ENCODE assay signal across 19 cellular contexts in the genomic region with DNA sequence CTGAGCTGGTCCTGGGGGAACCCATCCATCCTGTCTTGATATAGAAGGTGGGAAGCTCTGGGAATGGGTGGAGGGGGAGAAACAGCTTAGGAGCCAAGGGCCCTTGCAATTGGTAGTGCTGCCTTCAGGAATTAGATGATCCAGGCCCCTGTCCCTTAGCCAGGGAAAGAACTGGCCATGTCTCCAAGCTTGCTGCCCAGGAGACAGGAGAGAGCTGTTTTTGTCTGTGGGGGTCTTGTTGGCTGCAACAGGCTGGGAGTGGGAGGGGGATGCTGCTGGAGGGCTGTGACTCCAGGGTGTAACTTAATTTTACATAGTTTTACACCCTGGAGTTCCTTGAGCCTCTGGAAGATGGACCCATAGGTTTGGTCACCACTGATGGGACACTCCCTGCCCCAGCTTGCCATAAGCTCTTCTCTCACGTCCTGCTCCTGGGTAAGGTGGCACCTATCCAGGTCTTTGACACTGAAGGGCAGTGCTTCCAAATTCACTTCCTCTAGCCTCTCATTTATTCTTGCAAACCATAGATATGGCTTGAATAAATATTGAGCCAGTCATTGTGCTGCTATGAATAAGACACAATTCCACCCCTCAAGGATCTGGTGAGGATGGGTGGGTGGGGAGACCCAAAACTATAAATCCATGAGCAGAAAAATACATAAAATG. TPM values are rescaled to one million over a fixed set of nuclear protein-coding genes. Genes with fewer than 3 reads are reported as not detected.
DNase-seq lines count a peak whose midpoint lies in the region; ATAC-seq and TF ChIP-seq lines count a peak whose summit lies in the region.
"Had no signal": no experiment of that assay in that cellular context is flagged by ENCODE, and none has a peak within 500 bp of the region (broad histone marks: within the 10 kb centered on the region; RNA-seq: fewer than 3 reads in every experiment).

No MANE protein-coding gene starts in this region.

- no peak overlapping the region for H3K4me3 Mint-ChIP-seq in activated CD4-positive, alpha-beta memory T cell treated with anti-CD3 and anti-CD28 coated beads for 36 hours
- H3K4me3 Mint-ChIP-seq: naive thymus-derived CD4-positive, alpha-beta T cell had no signal

- peaks cover 19% of the 10 kb centered on the region for H3K36me3 Mint-ChIP-seq in activated CD4-positive, alpha-beta memory T cell treated with anti-CD3 and anti-CD28 coated beads for 36 hours

- no peaks in the 10 kb centered on the region for H3K27me3 Mint-ChIP-seq in activated CD4-positive, alpha-beta memory T cell treated with anti-CD3 and anti-CD28 coated beads for 36 hours
- H3K27me3 Mint-ChIP-seq: naive thymus-derived CD4-positive, alpha-beta T cell had no signal

- peak; percentile 20 for DNase-seq in HCEC 1CT
- DNase-seq in RWPE1 (ENCODE audit: low spot score), result no peak
- DNase-seq in erythroblast (lab: John Stamatoyannopoulos, UW), result peak in 1 of 2 experiments; percentile 48
- DNase-seq in posterior vena cava (ENCODE audit: low spot score), result peak; percentile 35
- no peak for DNase-seq in activated CD4-positive, alpha-beta memory T cell treated with anti-CD3 and anti-CD28 coated beads for 36 hours
- DNase-seq: activated CD4-positive, alpha-beta T cell treated with anti-CD3 and anti-CD28 coated beads, Interleukin-2, amount 50 U/mL, for 4 hours; activated T-cell treated with anti-CD3 and anti-CD28 coated beads, Interleukin-2, amount 50 U/mL, for 1 hour; DMS153; dorsolateral prefrontal cortex; naive thymus-derived CD4-positive, alpha-beta T cell; NCI-H146; small intestine; stimulated activated CD4-positive, alpha-beta T cell treated with anti-CD3 and anti-CD28 coated beads, Interleukin-4, amount 100 ng/mL, for 4 hours; SW 1271 had no signal

- H3K27ac ChIP-seq in RWPE1, result peak overlapping the region; percentile 53
- H3K27ac ChIP-seq: BLaER1, dorsolateral prefrontal cortex, suprapubic skin had no signal

- H3K4me1 Mint-ChIP-seq in activated CD4-positive, alpha-beta memory T cell treated with anti-CD3 and anti-CD28 coated beads for 36 hours (ENCODE audit: low read depth), result no peaks in the 10 kb centered on the region

- TF ChIP-seq CTCF in RWPE1 (conservative IDR thresholded peaks at IDR 0.05; ENCODE audit: low read depth), result no peak

- H3K27ac Mint-ChIP-seq in activated CD4-positive, alpha-beta memory T cell treated with anti-CD3 and anti-CD28 coated beads for 36 hours, result no peak overlapping the region

- peak; percentile 57 for TF ChIP-seq POLR2A in erythroblast (IDR thresholded peaks at IDR 0.05; ENCODE audit: low read length)

- no peaks in the 10 kb centered on the region for H3K9me3 Mint-ChIP-seq in activated CD4-positive, alpha-beta memory T cell treated with anti-CD3 and anti-CD28 coated beads for 36 hours
- H3K9me3 Mint-ChIP-seq: activated naive CD4-positive, alpha-beta T cell treated with anti-CD3 and anti-CD28 coated beads, Interleukin-2, amount 50 U/mL, for 72 hours; naive thymus-derived CD4-positive, alpha-beta T cell had no signal

- CTCF ChIA-PET in RWPE1 (lab: Yijun Ruan, JAX), result interaction anchor here (0.6 to 1.6 kb wide), 4 partner anchors 12 to 106 kb away, joined by 3 to 6 read pairs (median 4); no protein-coding TSS in a partner anchor
- CTCF ChIA-PET in activated CD4-positive, alpha-beta memory T cell treated with anti-CD3 and anti-CD28 coated beads for 36 hours (lab: Charles Lee), result interaction anchor here (1.4 kb wide), 1 partner anchor 12 kb away, joined by 5 read pairs; no protein-coding TSS in a partner anchor

- intact Hi-C loops in posterior vena cava (cut with DNase I), result loop anchor here in 1 of 2 donors (10.0 kb wide), 1 partner anchor 158 kb away; no protein-coding TSS in a partner anchor
- intact Hi-C loops in activated CD4-positive, alpha-beta memory T cell treated with anti-CD3 and anti-CD28 coated beads for 36 hours (cut with micrococcal nuclease), result no loop called here

- POLR2A ChIA-PET in RWPE1 (lab: Yijun Ruan, JAX; ENCODE audit: low non-redundant PET), result interaction anchor here (0.6 to 0.7 kb wide), 2 partner anchors 278 to 808 kb away, joined by 3 to 8 read pairs; partner anchors contain the start of gene PEX6
- POLR2A ChIA-PET in activated CD4-positive, alpha-beta memory T cell treated with anti-CD3 and anti-CD28 coated beads for 36 hours (lab: Charles Lee), result no interaction called here

- ATAC-seq in HG02938 (IDR thresholded peaks at IDR 0.05; ENCODE audit: unreplicated experiment) (no peak), GM18858 (IDR thresholded peaks at IDR 0.05; ENCODE audit: unreplicated experiment) (no peak)
- ATAC-seq: naive thymus-derived CD4-positive, alpha-beta T cell had no signal

RNA-seq across cellular contexts. Expression of gene VEGFA, which starts 16.8 kb away (rescaled TPM):
- 10 to 100 TPM; 88.4 to 91.7 TPM for total RNA-seq in posterior vena cava
- total RNA-seq in activated CD4-positive, alpha-beta memory T cell treated with anti-CD3 and anti-CD28 coated beads for 36 hours, result 10 to 100 TPM; 28.9 to 35.1 TPM

Comparison
In these comparisons a context has a peak if more than half of its experiments do, and no peak if none do; other contexts are left out.
1. DNase-seq: peak in HCEC 1CT (single experiment) and posterior vena cava (single experiment); none in RWPE1 (single experiment) and activated CD4-positive, alpha-beta memory T cell treated with anti-CD3 and anti-CD28 coated beads for 36 hours (single experiment).